ENCODE assay signal across 19 cellular contexts in the genomic region with DNA sequence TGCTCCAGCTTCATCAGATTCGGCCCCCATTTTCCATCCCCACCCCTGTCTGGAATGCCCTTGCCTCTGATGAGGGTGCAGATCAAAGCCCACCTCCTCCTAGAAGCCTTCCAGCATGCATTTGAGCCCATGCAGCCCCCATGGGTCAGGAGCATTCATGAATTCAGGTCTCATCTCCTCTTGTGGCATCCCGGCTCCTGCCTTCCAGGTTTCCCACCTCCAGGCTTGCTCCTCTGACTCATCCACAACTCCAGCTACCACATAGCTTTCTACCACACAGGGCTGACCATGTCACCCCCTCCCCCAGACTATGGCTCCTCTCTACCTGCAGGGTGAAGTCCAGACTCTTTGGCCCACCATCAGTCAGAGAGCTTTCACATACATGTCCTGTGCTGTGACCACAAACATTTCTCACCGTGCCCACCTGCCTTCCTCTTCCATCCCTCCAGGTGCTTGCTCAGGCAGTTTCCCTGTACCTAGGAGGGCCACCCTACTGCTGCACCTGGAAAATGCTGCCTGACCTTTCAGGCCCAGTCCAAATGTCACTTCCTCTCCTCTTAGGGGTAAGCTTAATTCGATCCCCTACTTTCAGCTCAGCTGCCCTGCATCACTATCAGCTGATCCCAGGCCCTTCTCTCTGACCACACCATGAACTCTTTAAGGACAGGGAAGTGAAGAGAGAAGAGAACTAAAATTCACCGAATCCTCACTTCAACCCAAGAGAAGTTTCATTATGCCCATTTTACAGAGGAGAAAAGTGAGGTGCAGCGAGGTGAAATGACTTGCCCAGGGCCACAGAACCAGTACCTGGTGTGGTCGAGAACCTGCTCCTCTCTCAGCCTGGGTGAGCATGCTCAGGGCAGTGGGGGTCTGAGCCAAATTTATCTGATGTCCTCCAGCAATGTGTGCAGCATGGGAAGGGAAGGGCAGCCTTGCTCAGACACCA. TPM values are rescaled to one million over a fixed set of nuclear protein-coding genes. Genes with fewer than 3 reads are reported as not detected.
A peak's percentile ranks its signal among the peaks of the same experiment; 100 is the strongest.
DNase-seq lines count a peak whose midpoint lies in the region; ATAC-seq and TF ChIP-seq lines count a peak whose summit lies in the region.
"Had no signal": no experiment of that assay in that cellular context is flagged by ENCODE, and none has a peak within 500 bp of the region (broad histone marks: within the 10 kb centered on the region; RNA-seq: fewer than 3 reads in every experiment).

No MANE protein-coding gene starts in this region.

- peaks cover 18% of the 10 kb centered on the region for H3K4me1 Mint-ChIP-seq in activated naive CD8-positive, alpha-beta T cell treated with anti-CD3 and anti-CD28 coated beads, Interleukin-2, amount 50 U/mL, for 24 hours
- peaks cover 0 to 5% of the 10 kb centered on the region in 2 donors for H3K4me1 Mint-ChIP-seq in effector memory CD8-positive, alpha-beta T cell (ENCODE audit: low read depth in 2 of 2)

- WGBS in hepatocyte (ENCODE audit: low lambda C conversion rate, missing lambda C conversion rate) = 74% methylated on average over 7 of the region's 7 CpGs
- WGBS in upper lobe of left lung, 2 donors = 54 to 59% methylated on average over 7 of the region's 7 CpGs

- H3K27me3 Mint-ChIP-seq in activated naive CD8-positive, alpha-beta T cell treated with anti-CD3 and anti-CD28 coated beads, Interleukin-2, amount 50 U/mL, for 24 hours = peaks cover 28% of the 10 kb centered on the region
- peaks cover 53 to 93% of the 10 kb centered on the region in 2 donors for H3K27me3 Mint-ChIP-seq in effector memory CD8-positive, alpha-beta T cell

- H3K4me3 ChIP-seq in hepatocyte = no peak overlapping the region
- no peak overlapping the region for H3K4me3 ChIP-seq in upper lobe of left lung
- H3K4me3 ChIP-seq: cardiac muscle cell, GM23248, SK-N-MC had no signal

- H3K27ac Mint-ChIP-seq in activated naive CD8-positive, alpha-beta T cell treated with anti-CD3 and anti-CD28 coated beads, Interleukin-2, amount 50 U/mL, for 24 hours = peak overlapping the region; percentile 8
- no peak overlapping the region for H3K27ac Mint-ChIP-seq in effector memory CD8-positive, alpha-beta T cell

- H3K9me2 ChIP-seq in hepatocyte (replicated peaks; ENCODE audit: insufficient read depth) = no peaks in the 10 kb centered on the region

- no peak overlapping the region for H3K4me2 ChIP-seq in hepatocyte

- no peak for TF ChIP-seq EP300 in upper lobe of left lung (IDR thresholded peaks at IDR 0.05)

- H3K9me3 ChIP-seq in hepatocyte (ENCODE audit: low read depth) (no peaks in the 10 kb centered on the region), upper lobe of left lung (no peaks in the 10 kb centered on the region)

- no peak for TF ChIP-seq POLR2A in upper lobe of left lung (IDR thresholded peaks at IDR 0.05)

- no peak overlapping the region for H3K4me3 Mint-ChIP-seq in activated naive CD8-positive, alpha-beta T cell treated with anti-CD3 and anti-CD28 coated beads, Interleukin-2, amount 50 U/mL, for 24 hours
- no peak overlapping the region for H3K4me3 Mint-ChIP-seq in effector memory CD8-positive, alpha-beta T cell
- H3K4me3 Mint-ChIP-seq: IgD-negative memory B cell; naive thymus-derived CD4-positive, alpha-beta T cell had no signal

- H2AFZ ChIP-seq in hepatocyte = no peak overlapping the region
- H2AFZ ChIP-seq: GM23248 had no signal

- H3K27me3 ChIP-seq in hepatocyte = peaks cover 23% of the 10 kb centered on the region
- no peaks in the 10 kb centered on the region for H3K27me3 ChIP-seq in upper lobe of left lung

- H3K27ac ChIP-seq in hepatocyte = peak overlapping the region; percentile 97
- peak overlapping the region; percentile 67 to 89 (median 72) for H3K27ac ChIP-seq in upper lobe of left lung
- H3K27ac ChIP-seq: cardiac muscle cell, GM23248, SK-N-MC had no signal

- H4K20me1 ChIP-seq in hepatocyte (ENCODE audit: insufficient read depth, poor library complexity, severe bottlenecking) = no peaks in the 10 kb centered on the region

- no peaks in the 10 kb centered on the region for H3K9me3 Mint-ChIP-seq in activated naive CD8-positive, alpha-beta T cell treated with anti-CD3 and anti-CD28 coated beads, Interleukin-2, amount 50 U/mL, for 24 hours
- no peaks in the 10 kb centered on the region for H3K9me3 Mint-ChIP-seq in effector memory CD8-positive, alpha-beta T cell

- no peak for ATAC-seq in left ventricle myocardium superior
- no peak for ATAC-seq in activated naive CD8-positive, alpha-beta T cell treated with anti-CD3 and anti-CD28 coated beads, Interleukin-2, amount 50 U/mL, for 24 hours
- ATAC-seq in upper lobe of left lung (ENCODE audit: low FRiP score in 2 of 2) = peak in 1 of 2 donors; percentile 28
- no peak for ATAC-seq in HG03378 (IDR thresholded peaks at IDR 0.05; ENCODE audit: unreplicated experiment)
- no peak for ATAC-seq in effector memory CD8-positive, alpha-beta T cell (replicated peaks)
- ATAC-seq: naive thymus-derived CD4-positive, alpha-beta T cell had no signal

- intact Hi-C loops in cardiac septum (cut with DNase I) = loop anchor here (5.0 kb wide), 1 partner anchor 57 kb away; no protein-coding TSS in a partner anchor
- intact Hi-C loops in left ventricle myocardium superior (cut with micrococcal nuclease) = no loop called here

- H3K4me1 ChIP-seq in hepatocyte (ENCODE audit: insufficient read depth) (peaks cover 17% of the 10 kb centered on the region), upper lobe of left lung (peaks cover 22 to 63% (median 44%) of the 10 kb centered on the region in 4 donors)

- peak; percentile 44 for DNase-seq in cardiac septum (ENCODE audit: low spot score)
- DNase-seq in left ventricle myocardium superior = no peak
- no peak for DNase-seq in activated naive CD8-positive, alpha-beta T cell treated with anti-CD3 and anti-CD28 coated beads, Interleukin-2, amount 50 U/mL, for 24 hours
- peak; percentile 58 for DNase-seq in hepatocyte (ENCODE audit: low spot score)
- no peak for DNase-seq in upper lobe of left lung
- no peak for DNase-seq in midbrain (lab: John Stamatoyannopoulos, UW)
- no peak for DNase-seq in effector memory CD8-positive, alpha-beta T cell
- DNase-seq: GM23248; head of caudate nucleus; kidney glomerular epithelial cell; naive thymus-derived CD4-positive, alpha-beta T cell; NCI-H1417; NK-92 treated with Interleukin-12 subunit alpha and Interleukin-12 subunit beta, amount 100 ng/mL, for 24 hours; stimulated activated CD4-positive, alpha-beta T cell treated with anti-CD3 and anti-CD28 coated beads, Interleukin-4, amount 100 ng/mL, for 4 hours had no signal

- H3K36me3 Mint-ChIP-seq in activated naive CD8-positive, alpha-beta T cell treated with anti-CD3 and anti-CD28 coated beads, Interleukin-2, amount 50 U/mL, for 24 hours (ENCODE audit: low read depth) = no peaks in the 10 kb centered on the region
- no peaks in the 10 kb centered on the region for H3K36me3 Mint-ChIP-seq in effector memory CD8-positive, alpha-beta T cell (ENCODE audit: insufficient read depth)
- H3K36me3 Mint-ChIP-seq: naive thymus-derived CD4-positive, alpha-beta T cell had no signal

- H3K36me3 ChIP-seq in hepatocyte (replicated peaks; ENCODE audit: insufficient read depth, low read depth) (no peaks in the 10 kb centered on the region), upper lobe of left lung (no peaks in the 10 kb centered on the region)
- H3K36me3 ChIP-seq: cardiac muscle cell had no signal

- TF ChIP-seq CTCF in hepatocyte (IDR thresholded peaks at IDR 0.05; ENCODE audit: poor library complexity) (no peak), upper lobe of left lung (IDR thresholded peaks at IDR 0.05) (no peak)

- H3K79me2 ChIP-seq in hepatocyte = no peaks in the 10 kb centered on the region

RNA-seq across cellular contexts. Expression of a gene that starts 13.7 kb away (rescaled TPM):
- total RNA-seq in cardiac septum (15.6 TPM), left ventricle myocardium superior (16.3 TPM), hepatocyte (2.6 and 2.9 TPM in 2 replicates), upper lobe of left lung (10 to 100 TPM; 26.8 to 90.4 (median 57.2) TPM)
- polyA plus RNA-seq in hepatocyte = 2.2 and 3.3 TPM in 2 replicates
- total RNA-seq: GM23248 had no signal
- polyA plus RNA-seq: AG04450; GM23248; IgD-negative memory B cell; naive thymus-derived CD4-positive, alpha-beta T cell had no signal

Comparison
In these comparisons a context has a peak if more than half of its experiments do, and no peak if none do; other contexts are left out.
1. DNase-seq: peak in cardiac septum (single experiment) and hepatocyte (single experiment); none in left ventricle myocardium superior (single experiment), activated naive CD8-positive, alpha-beta T cell treated with anti-CD3 and anti-CD28 coated beads, Interleukin-2, amount 50 U/mL, for 24 hours (single experiment), upper lobe of left lung (0 of 2), midbrain (single experiment) and effector memory CD8-positive, alpha-beta T cell (0 of 3).